Comparison of ENCODE assay signal across 8 cellular contexts in genomic region chr9:130128251-130128650, GRCh38. TPM values are rescaled to one million over a fixed set of nuclear protein-coding genes. Genes with fewer than 3 reads are reported as not detected.
DNase-seq lines count a peak whose midpoint lies in the region; ATAC-seq, FAIRE-seq and TF ChIP-seq lines count a peak whose summit lies in the region.

No MANE protein-coding gene starts in this region.

- peak; percentile 41 for ATAC-seq in GM21515 (IDR thresholded peaks at IDR 0.05; ENCODE audit: unreplicated experiment)
- ATAC-seq in left colon, result peak; percentile 53

- H3K36me3 ChIP-seq in A673 (ENCODE audit: insufficient read depth, low read length, poor library complexity, severe bottlenecking) (peaks cover 22% of the 10 kb centered on the region), OCI-LY3 (replicated peaks; ENCODE audit: low read depth, low read length) (peaks cover 3% of the 10 kb centered on the region)

- H2AFZ ChIP-seq in OCI-LY3 (ENCODE audit: low read depth, low read length), result peak overlapping the region; percentile 52; the same call in 1 of the 2 replicates

- no TSS peak for BruUV-seq in A673 (replicated peaks; lab: Mats Ljungman, UMichigan)

- H3K4me1 Mint-ChIP-seq in activated T-helper 1 cell treated with anti-CD3 and anti-CD28 coated beads, Interleukin-12 subunit alpha, Interleukin-12 subunit beta, Interleukin-2, Interleukin-4 antibody, amounts not matched to agents 30 ng/mL and 10 ng/mL and 1 ng/mL, durations not matched to agents 14 hours and 24 hours and 36 hours (ENCODE audit: low read depth), result peaks cover 46% of the 10 kb centered on the region

- no peaks in the 10 kb centered on the region for H3K9me3 Mint-ChIP-seq in activated T-helper 1 cell treated with anti-CD3 and anti-CD28 coated beads, Interleukin-12 subunit alpha, Interleukin-12 subunit beta, Interleukin-2, Interleukin-4 antibody, amounts not matched to agents 30 ng/mL and 10 ng/mL and 1 ng/mL, durations not matched to agents 14 hours and 24 hours and 36 hours

- no peak overlapping the region for H3K4me3 ChIP-seq in A673 (ENCODE audit: low read depth, low read length, poor library complexity, severe bottlenecking)
- peak overlapping the region; percentile 52; the same call in 1 of the 2 replicates for H3K4me3 ChIP-seq in OCI-LY3 (ENCODE audit: low read length)

- peak overlapping the region; percentile 47; the same call in 1 of the 2 replicates for H3K9ac ChIP-seq in OCI-LY3 (ENCODE audit: low read length)

- FAIRE-seq in frontal cortex (lab: Jason Lieb, UNC), result no peak

- H3K27ac Mint-ChIP-seq in activated T-helper 1 cell treated with anti-CD3 and anti-CD28 coated beads, Interleukin-12 subunit alpha, Interleukin-12 subunit beta, Interleukin-2, Interleukin-4 antibody, amounts not matched to agents 30 ng/mL and 10 ng/mL and 1 ng/mL, durations not matched to agents 14 hours and 24 hours and 36 hours, result peak overlapping the region; percentile 95

- H3K4me3 Mint-ChIP-seq in activated T-helper 1 cell treated with anti-CD3 and anti-CD28 coated beads, Interleukin-12 subunit alpha, Interleukin-12 subunit beta, Interleukin-2, Interleukin-4 antibody, amounts not matched to agents 30 ng/mL and 10 ng/mL and 1 ng/mL, durations not matched to agents 14 hours and 24 hours and 36 hours, result peak overlapping the region; percentile 80

- intact Hi-C loops in A673 (cut with micrococcal nuclease; ENCODE audit: unreplicated experiment) (no loop called here), left colon (cut with DNase I, micrococcal nuclease) (no loop called here)
- intact Hi-C loops in activated T-helper 1 cell treated with anti-CD3 and anti-CD28 coated beads, Interleukin-12 subunit alpha, Interleukin-12 subunit beta, Interleukin-2, Interleukin-4 antibody, amounts not matched to agents 30 ng/mL and 10 ng/mL and 1 ng/mL, durations not matched to agents 14 hours and 24 hours and 36 hours (cut with micrococcal nuclease), result loop anchor here (1.0 to 5.0 kb wide), 5 partner anchors 21 to 241 kb away; partner anchors contain the start of gene NCS1

- H3K27me3 ChIP-seq in A673 (replicated peaks; ENCODE audit: insufficient read depth, low read depth, low read length, poor library complexity) (no peaks in the 10 kb centered on the region), OCI-LY3 (ENCODE audit: low read depth, low read length) (no peaks in the 10 kb centered on the region)

- no peaks in the 10 kb centered on the region for H4K20me1 ChIP-seq in OCI-LY3 (ENCODE audit: insufficient read depth, low read length)

- DNase-seq in A673 (ENCODE audit: low spot score) (no peak), left colon (no peak), AG08396 (ENCODE audit: low spot score) (no peak), frontal cortex (ENCODE audit: low spot score in 2 of 2) (no peak)
- peak; percentile 65 for DNase-seq in activated T-helper 1 cell treated with anti-CD3 and anti-CD28 coated beads, Interleukin-12 subunit alpha, Interleukin-12 subunit beta, Interleukin-2, Interleukin-4 antibody, amounts not matched to agents 30 ng/mL and 10 ng/mL and 1 ng/mL, durations not matched to agents 14 hours and 24 hours and 36 hours (ENCODE audit: low spot score)
- DNase-seq in stimulated activated CD8-positive, alpha-beta memory T cell treated with anti-CD3 and anti-CD28 coated beads, Interleukin-4, amount 100 ng/mL, for 1 hour (ENCODE audit: low read depth in 2 of 2, low spot score in 1 of 2), result peak; percentile 55 to 63

- CTCF ChIA-PET in A673 (lab: Charles Lee), result no interaction called here

- POLR2A ChIA-PET in A673 (lab: Charles Lee; ENCODE audit: low non-redundant PET), result no interaction called here

- H3K79me2 ChIP-seq in OCI-LY3 (ENCODE audit: low read length), result no peaks in the 10 kb centered on the region

- no peaks in the 10 kb centered on the region for H3K27me3 Mint-ChIP-seq in activated T-helper 1 cell treated with anti-CD3 and anti-CD28 coated beads, Interleukin-12 subunit alpha, Interleukin-12 subunit beta, Interleukin-2, Interleukin-4 antibody, amounts not matched to agents 30 ng/mL and 10 ng/mL and 1 ng/mL, durations not matched to agents 14 hours and 24 hours and 36 hours (ENCODE audit: insufficient read depth)

- peak overlapping the region; percentile 77 for H3K4me2 ChIP-seq in OCI-LY3 (ENCODE audit: low read length)

- H3K9me3 ChIP-seq in A673 (ENCODE audit: low read depth, low read length, poor library complexity, severe bottlenecking), result no peaks in the 10 kb centered on the region
- H3K9me3 ChIP-seq in OCI-LY3 (ENCODE audit: insufficient read depth, low read length), result no peaks in the 10 kb centered on the region

- TF ChIP-seq CTCF in A673 (conservative IDR thresholded peaks at IDR 0.05; ENCODE audit: low read depth, low read length) (no peak), OCI-LY3 (IDR thresholded peaks at IDR 0.05; ENCODE audit: low read depth, low read length) (no peak)

- peaks cover 5% of the 10 kb centered on the region for H3K4me1 ChIP-seq in A673 (ENCODE audit: insufficient read depth, low read length, poor library complexity, severe bottlenecking)
- H3K4me1 ChIP-seq in OCI-LY3 (ENCODE audit: low read length), result peaks cover 21% of the 10 kb centered on the region

- H3K27ac ChIP-seq in A673 (ENCODE audit: low read depth, low read length, poor library complexity, severe bottlenecking) (peak overlapping the region; percentile 17), OCI-LY3 (ENCODE audit: low read length) (peak overlapping the region; percentile 64)

- H3K36me3 Mint-ChIP-seq in activated T-helper 1 cell treated with anti-CD3 and anti-CD28 coated beads, Interleukin-12 subunit alpha, Interleukin-12 subunit beta, Interleukin-2, Interleukin-4 antibody, amounts not matched to agents 30 ng/mL and 10 ng/mL and 1 ng/mL, durations not matched to agents 14 hours and 24 hours and 36 hours (ENCODE audit: low read depth), result peaks cover 35% of the 10 kb centered on the region

RNA-seq across cellular contexts. Expression of gene NCS1, which starts 44.0 kb away (rescaled TPM):
- total RNA-seq in A673 (2021), result 58.6 and 58.8 TPM in 2 replicates
- 3.9 and 4.2 TPM in 2 replicates for total RNA-seq in activated T-helper 1 cell treated with anti-CD3 and anti-CD28 coated beads, Interleukin-12 subunit alpha, Interleukin-12 subunit beta, Interleukin-2, Interleukin-4 antibody, amounts not matched to agents 30 ng/mL and 10 ng/mL and 1 ng/mL, durations not matched to agents 14 hours and 24 hours and 36 hours
- 10 to 100 TPM in 1 of 2 donors, 1 to 10 TPM in 1; 2.1 to 23.7 TPM for total RNA-seq in left colon
- total RNA-seq in frontal cortex, result 229 TPM

Comparison
In these comparisons a context has a peak if more than half of its experiments do, and no peak if none do; other contexts are left out.
1. DNase-seq: peak in activated T-helper 1 cell treated with anti-CD3 and anti-CD28 coated beads, Interleukin-12 subunit alpha, Interleukin-12 subunit beta, Interleukin-2, Interleukin-4 antibody, amounts not matched to agents 30 ng/mL and 10 ng/mL and 1 ng/mL, durations not matched to agents 14 hours and 24 hours and 36 hours (single experiment) and stimulated activated CD8-positive, alpha-beta memory T cell treated with anti-CD3 and anti-CD28 coated beads, Interleukin-4, amount 100 ng/mL, for 1 hour (2 of 2); none in A673 (single experiment), left colon (0 of 2), AG08396 (single experiment) and frontal cortex (0 of 2).